1 cellular context compared by ENCODE assay signal in the genomic region with DNA sequence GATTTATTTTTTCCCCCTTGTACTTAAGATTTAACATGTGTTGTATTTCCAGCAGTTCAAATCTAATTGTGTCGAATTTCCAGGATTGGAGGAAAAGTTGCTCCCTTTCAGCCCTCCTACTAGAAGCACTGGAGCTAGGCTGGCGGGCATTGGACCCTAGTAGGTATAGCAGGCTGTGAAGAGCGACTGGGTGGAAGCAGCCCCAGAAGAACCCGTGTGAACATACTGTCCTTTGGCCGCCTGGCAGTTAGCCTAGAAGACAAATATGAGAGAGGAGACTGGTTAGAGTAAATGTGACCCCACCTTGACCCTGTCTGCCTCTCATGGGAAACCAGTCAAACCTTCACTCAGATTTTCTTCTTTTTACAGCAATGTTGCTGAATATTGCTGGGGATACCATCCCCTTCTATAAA.
TF ChIP-seq lines count a peak whose summit lies in the region.

No MANE protein-coding gene starts in this region.

TF ChIP-seq in HepG2, 621 proteins besides CTCF, POLR2A, EP300 and RAD21 (continued from another document and continues in another):
- TF ChIP-seq ZNF782 (CRISPR knock-in tag; IDR thresholded peaks at IDR 0.05; ENCODE audit: borderline replicate concordance), result no peak
- peak; percentile 58 for TF ChIP-seq XRCC5 (optimal IDR thresholded peaks at IDR 0.05; ENCODE audit: low read length)
- TF ChIP-seq ZNF251 (CRISPR knock-in tag; IDR thresholded peaks at IDR 0.05), result no peak
- TF ChIP-seq, protein P1, sequence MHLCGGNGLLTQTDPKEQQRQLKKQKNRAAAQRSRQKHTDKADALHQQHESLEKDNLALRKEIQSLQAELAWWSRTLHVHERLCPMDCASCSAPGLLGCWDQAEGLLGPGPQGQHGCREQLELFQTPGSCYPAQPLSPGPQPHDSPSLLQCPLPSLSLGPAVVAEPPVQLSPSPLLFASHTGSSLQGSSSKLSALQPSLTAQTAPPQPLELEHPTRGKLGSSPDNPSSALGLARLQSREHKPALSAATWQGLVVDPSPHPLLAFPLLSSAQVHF (CRISPR knock-in tag; IDR thresholded peaks at IDR 0.05), result no peak
- TF ChIP-seq, protein P2, sequence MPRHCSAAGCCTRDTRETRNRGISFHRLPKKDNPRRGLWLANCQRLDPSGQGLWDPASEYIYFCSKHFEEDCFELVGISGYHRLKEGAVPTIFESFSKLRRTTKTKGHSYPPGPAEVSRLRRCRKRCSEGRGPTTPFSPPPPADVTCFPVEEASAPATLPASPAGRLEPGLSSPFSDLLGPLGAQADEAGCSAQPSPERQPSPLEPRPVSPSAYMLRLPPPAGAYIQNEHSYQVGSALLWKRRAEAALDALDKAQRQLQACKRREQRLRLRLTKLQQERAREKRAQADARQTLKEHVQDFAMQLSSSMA (CRISPR knock-in tag; IDR thresholded peaks at IDR 0.05), result no peak
- no peak for TF ChIP-seq U2AF2 (IDR thresholded peaks at IDR 0.05; ENCODE audit: low read depth, low read length)
- 0 out of 2 replicates have a peak, but pooled peaks have one; percentile 70 for TF ChIP-seq SALL2 (CRISPR knock-in tag; IDR thresholded peaks at IDR 0.05)
- no peak for TF ChIP-seq CHCHD3 (CRISPR knock-in tag; IDR thresholded peaks at IDR 0.05)
- no peak for TF ChIP-seq CHD2 (IDR thresholded peaks at IDR 0.05; ENCODE audit: low read depth, low read length)
- TF ChIP-seq ARHGAP35 (CRISPR knock-in tag; IDR thresholded peaks at IDR 0.05; ENCODE audit: borderline replicate concordance), result no peak
- TF ChIP-seq ZFP36L2 (CRISPR knock-in tag; IDR thresholded peaks at IDR 0.05), result no peak
- TF ChIP-seq, protein P3, sequence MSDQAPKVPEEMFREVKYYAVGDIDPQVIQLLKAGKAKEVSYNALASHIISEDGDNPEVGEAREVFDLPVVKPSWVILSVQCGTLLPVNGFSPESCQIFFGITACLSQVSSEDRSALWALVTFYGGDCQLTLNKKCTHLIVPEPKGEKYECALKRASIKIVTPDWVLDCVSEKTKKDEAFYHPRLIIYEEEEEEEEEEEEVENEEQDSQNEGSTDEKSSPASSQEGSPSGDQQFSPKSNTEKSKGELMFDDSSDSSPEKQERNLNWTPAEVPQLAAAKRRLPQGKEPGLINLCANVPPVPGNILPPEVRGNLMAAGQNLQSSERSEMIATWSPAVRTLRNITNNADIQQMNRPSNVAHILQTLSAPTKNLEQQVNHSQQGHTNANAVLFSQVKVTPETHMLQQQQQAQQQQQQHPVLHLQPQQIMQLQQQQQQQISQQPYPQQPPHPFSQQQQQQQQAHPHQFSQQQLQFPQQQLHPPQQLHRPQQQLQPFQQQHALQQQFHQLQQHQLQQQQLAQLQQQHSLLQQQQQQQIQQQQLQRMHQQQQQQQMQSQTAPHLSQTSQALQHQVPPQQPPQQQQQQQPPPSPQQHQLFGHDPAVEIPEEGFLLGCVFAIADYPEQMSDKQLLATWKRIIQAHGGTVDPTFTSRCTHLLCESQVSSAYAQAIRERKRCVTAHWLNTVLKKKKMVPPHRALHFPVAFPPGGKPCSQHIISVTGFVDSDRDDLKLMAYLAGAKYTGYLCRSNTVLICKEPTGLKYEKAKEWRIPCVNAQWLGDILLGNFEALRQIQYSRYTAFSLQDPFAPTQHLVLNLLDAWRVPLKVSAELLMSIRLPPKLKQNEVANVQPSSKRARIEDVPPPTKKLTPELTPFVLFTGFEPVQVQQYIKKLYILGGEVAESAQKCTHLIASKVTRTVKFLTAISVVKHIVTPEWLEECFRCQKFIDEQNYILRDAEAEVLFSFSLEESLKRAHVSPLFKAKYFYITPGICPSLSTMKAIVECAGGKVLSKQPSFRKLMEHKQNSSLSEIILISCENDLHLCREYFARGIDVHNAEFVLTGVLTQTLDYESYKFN (CRISPR knock-in tag; conservative IDR thresholded peaks at IDR 0.05), result peak; percentile 91
- no peak for TF ChIP-seq NFYB (CRISPR knock-in tag; IDR thresholded peaks at IDR 0.05)
- no peak for TF ChIP-seq ZNF468 (CRISPR knock-in tag; IDR thresholded peaks at IDR 0.05)
- TF ChIP-seq MEIS1 (CRISPR knock-in tag; IDR thresholded peaks at IDR 0.05; ENCODE audit: borderline replicate concordance), result 0 out of 2 replicates have a peak, but pooled peaks have one; percentile 37
- TF ChIP-seq, protein P4, sequence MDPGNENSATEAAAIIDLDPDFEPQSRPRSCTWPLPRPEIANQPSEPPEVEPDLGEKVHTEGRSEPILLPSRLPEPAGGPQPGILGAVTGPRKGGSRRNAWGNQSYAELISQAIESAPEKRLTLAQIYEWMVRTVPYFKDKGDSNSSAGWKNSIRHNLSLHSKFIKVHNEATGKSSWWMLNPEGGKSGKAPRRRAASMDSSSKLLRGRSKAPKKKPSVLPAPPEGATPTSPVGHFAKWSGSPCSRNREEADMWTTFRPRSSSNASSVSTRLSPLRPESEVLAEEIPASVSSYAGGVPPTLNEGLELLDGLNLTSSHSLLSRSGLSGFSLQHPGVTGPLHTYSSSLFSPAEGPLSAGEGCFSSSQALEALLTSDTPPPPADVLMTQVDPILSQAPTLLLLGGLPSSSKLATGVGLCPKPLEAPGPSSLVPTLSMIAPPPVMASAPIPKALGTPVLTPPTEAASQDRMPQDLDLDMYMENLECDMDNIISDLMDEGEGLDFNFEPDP (CRISPR knock-in tag; conservative IDR thresholded peaks at IDR 0.05), result no peak
- TF ChIP-seq ZC3H4 (CRISPR knock-in tag; IDR thresholded peaks at IDR 0.05; ENCODE audit: borderline replicate concordance), result no peak
- TF ChIP-seq NFIB (CRISPR knock-in tag; IDR thresholded peaks at IDR 0.05; ENCODE audit: borderline replicate concordance), result no peak
- TF ChIP-seq, protein P5, sequence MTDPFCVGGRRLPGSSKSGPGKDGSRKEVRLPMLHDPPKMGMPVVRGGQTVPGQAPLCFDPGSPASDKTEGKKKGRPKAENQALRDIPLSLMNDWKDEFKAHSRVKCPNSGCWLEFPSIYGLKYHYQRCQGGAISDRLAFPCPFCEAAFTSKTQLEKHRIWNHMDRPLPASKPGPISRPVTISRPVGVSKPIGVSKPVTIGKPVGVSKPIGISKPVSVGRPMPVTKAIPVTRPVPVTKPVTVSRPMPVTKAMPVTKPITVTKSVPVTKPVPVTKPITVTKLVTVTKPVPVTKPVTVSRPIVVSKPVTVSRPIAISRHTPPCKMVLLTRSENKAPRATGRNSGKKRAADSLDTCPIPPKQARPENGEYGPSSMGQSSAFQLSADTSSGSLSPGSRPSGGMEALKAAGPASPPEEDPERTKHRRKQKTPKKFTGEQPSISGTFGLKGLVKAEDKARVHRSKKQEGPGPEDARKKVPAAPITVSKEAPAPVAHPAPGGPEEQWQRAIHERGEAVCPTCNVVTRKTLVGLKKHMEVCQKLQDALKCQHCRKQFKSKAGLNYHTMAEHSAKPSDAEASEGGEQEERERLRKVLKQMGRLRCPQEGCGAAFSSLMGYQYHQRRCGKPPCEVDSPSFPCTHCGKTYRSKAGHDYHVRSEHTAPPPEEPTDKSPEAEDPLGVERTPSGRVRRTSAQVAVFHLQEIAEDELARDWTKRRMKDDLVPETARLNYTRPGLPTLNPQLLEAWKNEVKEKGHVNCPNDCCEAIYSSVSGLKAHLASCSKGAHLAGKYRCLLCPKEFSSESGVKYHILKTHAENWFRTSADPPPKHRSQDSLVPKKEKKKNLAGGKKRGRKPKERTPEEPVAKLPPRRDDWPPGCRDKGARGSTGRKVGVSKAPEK (CRISPR knock-in tag; IDR thresholded peaks at IDR 0.05; ENCODE audit: borderline replicate concordance), result no peak
- TF ChIP-seq ZNF709 (CRISPR knock-in tag; IDR thresholded peaks at IDR 0.05), result peak; percentile 63; the same call in 1 of the 2 replicates
- peak; percentile 95 for TF ChIP-seq BCL6 (CRISPR knock-in tag; IDR thresholded peaks at IDR 0.05)
- TF ChIP-seq ZNF24 (IDR thresholded peaks at IDR 0.05), result 0 out of 2 replicates have a peak, but pooled peaks have one; percentile 23
- TF ChIP-seq ZNF207 (IDR thresholded peaks at IDR 0.05; ENCODE audit: borderline replicate concordance), result no peak
- TF ChIP-seq SMAD3 (CRISPR knock-in tag; IDR thresholded peaks at IDR 0.05), result peak; percentile 68
- TF ChIP-seq, protein P6, sequence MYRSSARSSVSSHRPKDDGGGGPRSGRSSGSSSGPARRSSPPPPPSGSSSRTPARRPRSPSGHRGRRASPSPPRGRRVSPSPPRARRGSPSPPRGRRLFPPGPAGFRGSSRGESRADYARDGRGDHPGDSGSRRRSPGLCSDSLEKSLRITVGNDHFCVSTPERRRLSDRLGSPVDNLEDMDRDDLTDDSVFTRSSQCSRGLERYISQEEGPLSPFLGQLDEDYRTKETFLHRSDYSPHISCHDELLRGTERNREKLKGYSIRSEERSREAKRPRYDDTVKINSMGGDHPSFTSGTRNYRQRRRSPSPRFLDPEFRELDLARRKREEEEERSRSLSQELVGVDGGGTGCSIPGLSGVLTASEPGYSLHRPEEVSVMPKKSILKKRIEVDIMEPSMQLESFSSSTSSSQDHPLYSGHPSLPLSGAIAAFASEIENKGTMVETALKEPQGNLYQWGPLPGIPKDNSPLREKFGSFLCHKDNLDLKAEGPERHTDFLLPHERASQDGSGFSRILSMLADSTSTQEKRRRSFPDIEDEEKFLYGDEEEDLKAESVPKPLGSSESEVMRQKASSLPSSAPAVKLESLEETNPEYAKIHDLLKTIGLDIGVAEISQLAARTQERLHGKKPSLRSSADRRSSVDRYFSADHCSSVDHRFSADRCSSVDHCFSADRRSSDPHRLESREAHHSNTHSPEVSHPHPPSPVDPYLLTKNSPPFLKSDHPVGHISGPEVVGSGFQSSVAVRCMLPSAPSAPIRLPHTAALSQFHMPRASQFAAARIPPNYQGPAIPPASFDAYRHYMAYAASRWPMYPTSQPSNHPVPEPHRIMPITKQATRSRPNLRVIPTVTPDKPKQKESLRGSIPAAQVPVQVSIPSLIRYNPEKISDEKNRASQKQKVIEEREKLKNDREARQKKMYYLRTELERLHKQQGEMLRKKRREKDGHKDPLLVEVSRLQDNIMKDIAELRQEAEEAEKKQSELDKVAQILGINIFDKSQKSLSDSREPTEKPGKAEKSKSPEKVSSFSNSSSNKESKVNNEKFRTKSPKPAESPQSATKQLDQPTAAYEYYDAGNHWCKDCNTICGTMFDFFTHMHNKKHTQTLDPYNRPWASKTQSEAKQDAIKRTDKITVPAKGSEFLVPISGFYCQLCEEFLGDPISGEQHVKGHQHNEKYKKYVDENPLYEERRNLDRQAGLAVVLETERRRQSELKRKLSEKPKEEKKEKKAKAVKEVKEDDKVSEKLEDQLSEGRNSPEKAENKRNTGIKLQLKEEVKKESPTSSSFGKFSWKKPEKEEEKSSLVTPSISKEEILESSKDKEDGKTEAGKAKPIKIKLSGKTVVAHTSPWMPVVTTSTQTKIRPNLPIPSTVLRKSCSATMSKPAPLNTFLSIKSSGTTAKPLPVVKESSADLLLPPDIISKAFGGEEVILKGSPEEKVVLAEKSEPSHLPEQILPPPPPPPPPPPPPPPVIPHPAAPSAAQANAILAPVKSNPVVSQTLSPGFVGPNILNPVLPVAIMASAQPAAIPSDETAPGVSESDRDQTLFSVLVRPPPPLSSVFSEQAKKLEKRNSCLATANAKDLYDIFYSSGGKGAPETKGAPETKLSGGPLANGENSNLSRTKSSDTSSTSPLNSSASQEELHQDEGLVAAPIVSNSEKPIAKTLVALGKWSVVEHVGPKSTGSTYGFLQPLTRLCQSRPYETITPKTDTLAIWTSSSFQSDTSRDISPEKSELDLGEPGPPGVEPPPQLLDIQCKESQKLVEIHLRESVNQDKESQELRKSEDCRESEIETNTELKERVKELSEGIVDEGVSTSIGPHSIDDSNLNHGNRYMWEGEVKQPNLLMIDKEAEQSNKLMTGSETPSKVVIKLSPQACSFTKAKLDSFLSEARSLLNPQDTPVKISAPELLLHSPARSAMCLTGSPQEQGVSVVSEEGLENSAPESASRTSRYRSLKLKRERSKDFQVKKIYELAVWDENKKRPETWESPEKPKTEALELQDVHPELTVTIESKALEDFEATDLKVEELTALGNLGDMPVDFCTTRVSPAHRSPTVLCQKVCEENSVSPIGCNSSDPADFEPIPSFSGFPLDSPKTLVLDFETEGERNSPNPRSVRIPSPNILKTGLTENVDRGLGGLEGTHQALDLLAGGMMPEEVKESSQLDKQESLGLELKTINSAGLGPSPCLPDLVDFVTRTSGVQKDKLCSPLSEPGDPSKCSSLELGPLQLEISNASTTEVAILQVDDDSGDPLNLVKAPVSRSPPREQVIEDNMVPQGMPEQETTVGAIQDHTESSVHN (CRISPR knock-in tag; IDR thresholded peaks at IDR 0.05), result no peak
- no peak for TF ChIP-seq ZNF446 (CRISPR knock-in tag; IDR thresholded peaks at IDR 0.05)
- peak; percentile 43; the same call in 1 of the 2 replicates for TF ChIP-seq POLR2G (IDR thresholded peaks at IDR 0.05; ENCODE audit: low read depth, low read length)
- TF ChIP-seq ZBTB20 (CRISPR knock-in tag; IDR thresholded peaks at IDR 0.05; ENCODE audit: borderline replicate concordance, low read depth), result peak; percentile 64; the same call in 1 of the 2 replicates
- TF ChIP-seq ZFAT (CRISPR knock-in tag; conservative IDR thresholded peaks at IDR 0.05), result no peak
- TF ChIP-seq ELF3 (CRISPR knock-in tag; IDR thresholded peaks at IDR 0.05), result peak; percentile 56
- TF ChIP-seq IKZF4 (CRISPR knock-in tag; IDR thresholded peaks at IDR 0.05; ENCODE audit: borderline replicate concordance, low read depth, not compliant biosample characterization), result no peak
- no peak for TF ChIP-seq ZNF543 (CRISPR knock-in tag; IDR thresholded peaks at IDR 0.05)
- TF ChIP-seq, protein P7, sequence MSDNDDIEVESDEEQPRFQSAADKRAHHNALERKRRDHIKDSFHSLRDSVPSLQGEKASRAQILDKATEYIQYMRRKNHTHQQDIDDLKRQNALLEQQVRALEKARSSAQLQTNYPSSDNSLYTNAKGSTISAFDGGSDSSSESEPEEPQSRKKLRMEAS (IDR thresholded peaks at IDR 0.05), result peak; percentile 50
- TF ChIP-seq, protein P8, sequence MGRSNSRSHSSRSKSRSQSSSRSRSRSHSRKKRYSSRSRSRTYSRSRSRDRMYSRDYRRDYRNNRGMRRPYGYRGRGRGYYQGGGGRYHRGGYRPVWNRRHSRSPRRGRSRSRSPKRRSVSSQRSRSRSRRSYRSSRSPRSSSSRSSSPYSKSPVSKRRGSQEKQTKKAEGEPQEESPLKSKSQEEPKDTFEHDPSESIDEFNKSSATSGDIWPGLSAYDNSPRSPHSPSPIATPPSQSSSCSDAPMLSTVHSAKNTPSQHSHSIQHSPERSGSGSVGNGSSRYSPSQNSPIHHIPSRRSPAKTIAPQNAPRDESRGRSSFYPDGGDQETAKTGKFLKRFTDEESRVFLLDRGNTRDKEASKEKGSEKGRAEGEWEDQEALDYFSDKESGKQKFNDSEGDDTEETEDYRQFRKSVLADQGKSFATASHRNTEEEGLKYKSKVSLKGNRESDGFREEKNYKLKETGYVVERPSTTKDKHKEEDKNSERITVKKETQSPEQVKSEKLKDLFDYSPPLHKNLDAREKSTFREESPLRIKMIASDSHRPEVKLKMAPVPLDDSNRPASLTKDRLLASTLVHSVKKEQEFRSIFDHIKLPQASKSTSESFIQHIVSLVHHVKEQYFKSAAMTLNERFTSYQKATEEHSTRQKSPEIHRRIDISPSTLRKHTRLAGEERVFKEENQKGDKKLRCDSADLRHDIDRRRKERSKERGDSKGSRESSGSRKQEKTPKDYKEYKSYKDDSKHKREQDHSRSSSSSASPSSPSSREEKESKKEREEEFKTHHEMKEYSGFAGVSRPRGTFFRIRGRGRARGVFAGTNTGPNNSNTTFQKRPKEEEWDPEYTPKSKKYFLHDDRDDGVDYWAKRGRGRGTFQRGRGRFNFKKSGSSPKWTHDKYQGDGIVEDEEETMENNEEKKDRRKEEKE (IDR thresholded peaks at IDR 0.05), result no peak
- TF ChIP-seq ZNF430 (CRISPR knock-in tag; IDR thresholded peaks at IDR 0.05), result no peak
- TF ChIP-seq SATB2 (CRISPR knock-in tag; IDR thresholded peaks at IDR 0.05), result no peak
- TF ChIP-seq TEAD2 (CRISPR knock-in tag; IDR thresholded peaks at IDR 0.05), result no peak
- TF ChIP-seq ZNF616 (CRISPR knock-in tag; IDR thresholded peaks at IDR 0.05; ENCODE audit: low read depth), result no peak
- TF ChIP-seq NRL (CRISPR knock-in tag; IDR thresholded peaks at IDR 0.05; ENCODE audit: borderline replicate concordance), result no peak
- no peak for TF ChIP-seq ZNF83 (CRISPR knock-in tag; IDR thresholded peaks at IDR 0.05; ENCODE audit: borderline replicate concordance)
- TF ChIP-seq YEATS2 (CRISPR knock-in tag; IDR thresholded peaks at IDR 0.05; ENCODE audit: borderline replicate concordance), result peak; percentile 23; the same call in 1 of the 2 replicates
- TF ChIP-seq MATR3 (CRISPR knock-in tag; IDR thresholded peaks at IDR 0.05), result no peak
